In the genomic region with DNA sequence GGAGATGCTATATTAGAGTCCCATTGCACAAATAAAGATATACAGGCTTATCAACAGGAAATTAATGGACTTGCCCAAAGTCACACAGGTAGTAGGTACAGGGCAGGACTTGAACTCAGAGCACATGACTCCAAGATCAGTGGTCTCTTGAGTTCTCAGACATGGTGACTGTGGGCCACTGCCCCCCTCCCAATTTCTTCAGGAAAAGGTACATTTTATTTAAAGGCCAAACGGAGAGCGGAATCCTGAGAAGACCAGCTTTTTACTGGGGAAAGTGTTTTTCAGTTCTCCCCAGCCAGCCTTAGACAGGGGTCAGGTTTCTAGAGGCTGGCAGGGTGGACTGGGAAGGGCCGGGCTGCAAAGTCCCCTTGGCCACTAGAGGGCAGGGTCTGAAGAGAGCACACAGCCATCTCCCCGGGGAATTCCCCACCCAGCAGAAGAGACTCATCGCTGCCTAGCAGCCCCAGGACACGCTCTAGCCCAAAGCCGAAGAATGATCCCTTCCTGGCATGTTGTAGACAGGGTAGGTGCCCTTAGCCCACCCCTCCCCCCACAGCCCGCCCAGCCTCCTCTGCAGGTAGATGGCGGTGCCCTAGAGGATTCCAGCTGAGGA, we compare ENCODE assay signal across 8 cellular contexts. TPM values are rescaled to one million over a fixed set of nuclear protein-coding genes. Genes with fewer than 3 reads are reported as not detected.
DNase-seq lines count a peak whose midpoint lies in the region; ATAC-seq and TF ChIP-seq lines count a peak whose summit lies in the region.

No MANE protein-coding gene starts in this region.

- DNase-seq in AG04450 (ENCODE audit: low read depth, low spot score): peak; percentile 65
- peak; percentile 29 for DNase-seq in NCI-H2227 treated with DMSO at 0.1 percent for 48 hours (lab: John Stamatoyannopoulos, UW)
- DNase-seq in activated CD4-positive, alpha-beta T cell treated with anti-CD3 and anti-CD28 coated beads for 4 hours: peak; percentile 78
- peak; percentile 72 for DNase-seq in colonic mucosa
- peak; percentile 57 for DNase-seq in stimulated activated CD8-positive, alpha-beta memory T cell treated with anti-CD3 and anti-CD28 coated beads, Interleukin-12 subunit alpha, Interleukin-12 subunit beta, amount 100 ng/mL, for 1 hour (ENCODE audit: low read depth)

- peak; percentile 72 to 85 for TF ChIP-seq RAD21 in liver (IDR thresholded peaks at IDR 0.05)

- H3K4me3 ChIP-seq in AG04450 (ENCODE audit: low read depth, low read length): no peak overlapping the region
- H3K4me3 ChIP-seq in colonic mucosa: no peak overlapping the region
- H3K4me3 ChIP-seq in liver (ENCODE audit: low read depth in 1 of 3, low read length in 3 of 3): no peak overlapping the region

- intact Hi-C loops in colonic mucosa (cut with DNase I): loop anchor here (2.0 to 5.0 kb wide), 4 partner anchors 128 to 368 kb away; no protein-coding TSS in a partner anchor

- H3K27me3 ChIP-seq in AG04450 (ENCODE audit: control insufficient read depth, insufficient read depth, low read length): no peaks in the 10 kb centered on the region
- no peaks in the 10 kb centered on the region for H3K27me3 ChIP-seq in colonic mucosa
- H3K27me3 ChIP-seq in liver (ENCODE audit: control insufficient read depth in 4 of 4, insufficient read depth in 4 of 4, low read length in 3 of 4): no peaks in the 10 kb centered on the region

- H3K36me3 ChIP-seq in colonic mucosa (no peaks in the 10 kb centered on the region), liver (ENCODE audit: control insufficient read depth in 4 of 4, insufficient read depth in 3 of 4, low read depth in 1 of 4, low read length in 3 of 4) (peaks cover 0 to 16% (median 5%) of the 10 kb centered on the region in 4 donors)

- no peaks in the 10 kb centered on the region for H3K4me1 ChIP-seq in colonic mucosa
- peaks cover 0 to 7% (median 2%) of the 10 kb centered on the region in 4 donors for H3K4me1 ChIP-seq in liver (ENCODE audit: control insufficient read depth in 4 of 4, insufficient read depth in 4 of 4, low read length in 3 of 4)

- no peak overlapping the region for H3K9ac ChIP-seq in colonic mucosa (ENCODE audit: low read depth in 2 of 2, low read length in 2 of 2)
- no peak overlapping the region for H3K9ac ChIP-seq in liver (ENCODE audit: low read depth in 1 of 2, low read length in 2 of 2)

- POLR2A ChIA-PET in AG04450 (lab: Yijun Ruan, JAX): no interaction called here

- no peak overlapping the region for H3K27ac ChIP-seq in AG04450 (ENCODE audit: low read depth, low read length)
- no peak overlapping the region for H3K27ac ChIP-seq in colonic mucosa
- H3K27ac ChIP-seq in liver (ENCODE audit: low read depth in 1 of 2, low read length in 2 of 2): no peak overlapping the region

- CTCF ChIA-PET in AG04450 (lab: Charles Lee): interaction anchor here (0.6 to 3.2 kb wide), 34 partner anchors 9 to 380 kb away, joined by 3 to 47 read pairs (median 5); partner anchors contain the start of genes ACP6 and BCL9

- peak; percentile 85 for ATAC-seq in GM18858 (IDR thresholded peaks at IDR 0.05; ENCODE audit: unreplicated experiment)
- peak; percentile 91 for ATAC-seq in HG03108 (IDR thresholded peaks at IDR 0.05; ENCODE audit: unreplicated experiment)

- TF ChIP-seq CTCF in AG04450 (IDR thresholded peaks at IDR 0.05; ENCODE audit: low read depth, low read length) (peak; percentile 94), colonic mucosa (IDR thresholded peaks at IDR 0.05) (peak; percentile 86), liver (IDR thresholded peaks at IDR 0.05; ENCODE audit: low read depth, low read length, missing input control) (peak; percentile 86)

- WGBS in liver: 39% methylated on average over 9 of the region's 9 CpGs

- no peaks in the 10 kb centered on the region for H3K9me3 ChIP-seq in AG04450 (ENCODE audit: control insufficient read depth, insufficient read depth, low read length)
- no peaks in the 10 kb centered on the region for H3K9me3 ChIP-seq in colonic mucosa
- no peaks in the 10 kb centered on the region for H3K9me3 ChIP-seq in liver (ENCODE audit: control insufficient read depth in 4 of 4, low read length in 3 of 4)

TF ChIP-seq in liver, 16 proteins besides CTCF, POLR2A, EP300 and RAD21:
- TF ChIP-seq RXRA (IDR thresholded peaks at IDR 0.05) (no peak), FOXA1 (IDR thresholded peaks at IDR 0.05) (no peak), HNF4G (IDR thresholded peaks at IDR 0.05) (no peak), HNF4A (conservative IDR thresholded peaks at IDR 0.05) (peak in 1 of 2 donors; percentile 18)

RNA-seq across cellular contexts. Expression of gene ACP6, which starts 29.7 kb away (rescaled TPM):
- polyA plus RNA-seq in AG04450 (2011; rRNA removed) (8.6 and 9.9 TPM in 2 replicates), liver (10 to 100 TPM in 1 of 2 donors, 1 to 10 TPM in 1; 7.1 to 18.1 TPM)
- 10.5 and 11.9 TPM in 2 replicates for polyA minus RNA-seq in AG04450 (2011; rRNA and poly(A)+ RNA removed)
- total RNA-seq in colonic mucosa (10 to 100 TPM; 21.6 to 22.7 TPM), liver (1 to 10 TPM; 4.7 to 8.6 TPM)
